Comparison of ENCODE assay signal across 13 cellular contexts in genomic region chrX:119417842-119418241, GRCh38. TPM values are rescaled to one million over a fixed set of nuclear protein-coding genes. Genes with fewer than 3 reads are reported as not detected.
DNase-seq lines count a peak whose midpoint lies in the region; ATAC-seq, FAIRE-seq and TF ChIP-seq lines count a peak whose summit lies in the region.
"Had no signal": no experiment of that assay in that cellular context is flagged by ENCODE, and none has a peak within 500 bp of the region (broad histone marks: within the 10 kb centered on the region; RNA-seq: fewer than 3 reads in every experiment).

No MANE protein-coding gene starts in this region.

- H3K79me2 ChIP-seq in K562 (ENCODE audit: control insufficient read depth, insufficient read depth, low read length) = no peaks in the 10 kb centered on the region
- no peaks in the 10 kb centered on the region for H3K79me2 ChIP-seq in osteoblast (ENCODE audit: insufficient read depth, low read length)

- no peak for TF ChIP-seq EP300 in K562 (IDR thresholded peaks at IDR 0.05; ENCODE audit: low read length)

- H2AFZ ChIP-seq in K562 (ENCODE audit: low read depth, low read length) (no peak overlapping the region), osteoblast (ENCODE audit: low read length) (no peak overlapping the region)

- POLR2A ChIA-PET in K562 (lab: Yijun Ruan, JAX) = interaction anchor here (0.6 to 1.2 kb wide), 5 partner anchors 10 to 343 kb away, joined by 3 to 4 read pairs (median 3); no protein-coding TSS in a partner anchor

- in situ Hi-C loops in K562 (cut with MboI) = no loop called here

- TF ChIP-seq CTCF in LNCaP clone FGC (IDR thresholded peaks at IDR 0.05; ENCODE audit: control insufficient read depth, extremely low read depth, insufficient read depth) (peak; percentile 58), K562 (IDR thresholded peaks at IDR 0.05 in 2 of 3, conservative IDR thresholded peaks at IDR 0.05 in 1 of 3; ENCODE audit: insufficient read depth in 2 of 3, low read depth in 1 of 3, low read length in 3 of 3) (peak; percentile 18 to 65 (median 50); a peak in 5 of 6 replicates), osteoblast (IDR thresholded peaks at IDR 0.05; ENCODE audit: extremely low read depth, low read depth, low read length) (peak; percentile 40)

- no peak overlapping the region for H3K27ac ChIP-seq in K562 (ENCODE audit: extremely low read depth, low read depth, low read length)
- H3K27ac ChIP-seq in osteoblast (ENCODE audit: low read depth, low read length) = no peak overlapping the region
- H3K27ac ChIP-seq: SK-N-MC had no signal

- CTCF ChIA-PET in K562 (lab: Yijun Ruan, JAX; ENCODE audit: low intra/inter-chr PET ratio) = interaction anchor here (0.5 to 1.8 kb wide), 2 partner anchors 95 to 492 kb away, joined by 3 to 5 read pairs; no protein-coding TSS in a partner anchor

- H3K4me2 ChIP-seq in K562 (ENCODE audit: insufficient read depth, low read length) = no peak overlapping the region
- H3K4me2 ChIP-seq in osteoblast (ENCODE audit: insufficient read depth, low read length) = no peak overlapping the region

- DNase-seq in NCI-H748 (lab: John Stamatoyannopoulos, UW; ENCODE audit: unreplicated experiment) (peak; percentile 45), NCI-H748 treated with DMSO at 0.1 percent for 48 hours (lab: John Stamatoyannopoulos, UW) (no peak), LNCaP clone FGC (ENCODE audit: low read depth) (no peak), K562 (ENCODE audit: extremely low read depth in 1 of 4, low spot score in 3 of 4) (peak in 2 of 4 experiments; percentile 25 to 26), osteoblast (ENCODE audit: insufficient read length, low spot score, missing footprints) (no peak), HuH-7.5 (ENCODE audit: low spot score) (no peak), NCI-H1092 (lab: John Stamatoyannopoulos, UW) (no peak), T-helper 17 cell (no peak)
- DNase-seq: activated CD8-positive, alpha-beta memory T cell treated with anti-CD3 and anti-CD28 coated beads for 24 hours; C1 segment of cervical spinal cord; central memory CD4-positive, alpha-beta T cell had no signal

- H3K36me3 ChIP-seq in K562 (ENCODE audit: control insufficient read depth, insufficient read depth, low read length) (no peaks in the 10 kb centered on the region), osteoblast (ENCODE audit: insufficient read depth, low read length) (peaks cover 5% of the 10 kb centered on the region)

- H4K20me1 ChIP-seq in K562 (replicated peaks; ENCODE audit: control insufficient read depth, insufficient read depth, low read length) (peaks cover 9% of the 10 kb centered on the region; the same call in 1 of the 2 replicates), osteoblast (ENCODE audit: insufficient read depth, low read length) (no peaks in the 10 kb centered on the region)

- H3K9me1 ChIP-seq in K562 (ENCODE audit: control insufficient read depth, insufficient read depth, low read length) = no peaks in the 10 kb centered on the region

- intact Hi-C loops in K562 (cut with micrococcal nuclease) = loop anchor here (1.0 kb wide), 1 partner anchor 94 kb away; no protein-coding TSS in a partner anchor

- no peak for TF ChIP-seq POLR2A in K562 (conservative IDR thresholded peaks at IDR 0.05)

- H3K9ac ChIP-seq in K562 (ENCODE audit: insufficient read depth in 1 of 2, low read depth in 2 of 2, low read length in 2 of 2) = no peak overlapping the region

- FAIRE-seq in K562 (lab: Jason Lieb, UNC) = peak; percentile 88

- no peaks in the 10 kb centered on the region for H3K9me3 ChIP-seq in K562 (replicated peaks; ENCODE audit: control insufficient read depth, insufficient read depth, low read depth, low read length)
- no peaks in the 10 kb centered on the region for H3K9me3 ChIP-seq in osteoblast (ENCODE audit: low read depth, low read length)
- H3K9me3 ChIP-seq in T-helper 17 cell (ENCODE audit: control insufficient read depth, low read length, poor library complexity, severe bottlenecking) = no peaks in the 10 kb centered on the region

- no peaks in the 10 kb centered on the region for H3K4me1 ChIP-seq in K562 (replicated peaks in 1 of 2; ENCODE audit: control insufficient read depth in 2 of 2, insufficient read depth in 2 of 2, low read length in 2 of 2)
- no peaks in the 10 kb centered on the region for H3K4me1 ChIP-seq in osteoblast (ENCODE audit: insufficient read depth, low read length)

- no TSS peak for BruUV-seq in K562 (replicated peaks; lab: Mats Ljungman, UMichigan)

- no peak overlapping the region for H3K27ac Mint-ChIP-seq in T-helper 17 cell

- H3K36me3 Mint-ChIP-seq in T-helper 17 cell (ENCODE audit: low read depth) = peaks cover 3% of the 10 kb centered on the region

- no peak overlapping the region for H3K4me3 Mint-ChIP-seq in T-helper 17 cell

- peaks cover 3% of the 10 kb centered on the region for H3K4me1 Mint-ChIP-seq in T-helper 17 cell

- WGBS in K562 (ENCODE audit: insufficient coverage, low coverage, missing lambda C conversion rate) = 9% methylated on average over 1 of the region's 1 CpG

- ATAC-seq in K562 (peak; percentile 81), T-helper 17 cell (no peak)

- peak; percentile 32 to 61; a peak in 2 of 4 replicates for TF ChIP-seq RAD21 in K562 (CRISPR knock-in tag; conservative IDR thresholded peaks at IDR 0.05 in 1 of 2, IDR thresholded peaks at IDR 0.05 in 1 of 2)

- H3K27me3 Mint-ChIP-seq in T-helper 17 cell = no peaks in the 10 kb centered on the region

- H3K27me3 ChIP-seq in K562 (ENCODE audit: control insufficient read depth in 2 of 2, insufficient read depth in 2 of 2, low read length in 2 of 2) (no peaks in the 10 kb centered on the region), osteoblast (ENCODE audit: insufficient read depth, low read length) (no peaks in the 10 kb centered on the region)

- H3K4me3 ChIP-seq in LNCaP clone FGC (ENCODE audit: low read depth, low read length) (no peak overlapping the region), K562 (no peak overlapping the region), osteoblast (ENCODE audit: insufficient read depth, low read length) (no peak overlapping the region)
- H3K4me3 ChIP-seq: SK-N-MC had no signal

TF ChIP-seq in K562, 482 proteins besides CTCF, POLR2A, EP300 and RAD21:
- TF ChIP-seq NR2F6 (CRISPR knock-in tag; IDR thresholded peaks at IDR 0.05) = no peak
- peak; percentile 47; the same call in 1 of the 2 replicates for TF ChIP-seq ZNF384 (IDR thresholded peaks at IDR 0.05; ENCODE audit: low read depth, low read length)
- TF ChIP-seq DLX4 (CRISPR knock-in tag; IDR thresholded peaks at IDR 0.05) = no peak

RNA-seq across cellular contexts. Expression of gene SLC25A43, which starts 18.7 kb away (rescaled TPM):
- total RNA-seq in K562 (2011; cell fraction: chromatin; rRNA removed; ENCODE audit: low replicate concordance) = 2.7 and 4.8 TPM in 2 replicates
- 1.8 and 2.2 TPM in 2 replicates for total RNA-seq in K562 (2011; cell fraction: nucleolus; rRNA removed)
- total RNA-seq in K562 (2011; cell fraction: nucleoplasm; rRNA removed) = 3.0 and 3.7 TPM in 2 replicates
- 4.0 and 5.4 TPM in 2 replicates for total RNA-seq in K562 (2014; rRNA removed)
- 5.1 and 5.7 TPM in 2 replicates for total RNA-seq in K562 (2014; rRNA removed; fragmentation: Illumina TruSeq; extraction: Trizol)
- 4.4 and 5.0 TPM in 2 replicates for total RNA-seq in K562 (2015; rRNA removed; fragmentation: Illumina TruSeq; extraction: Trizol)
- 4.8 and 5.8 TPM in 2 replicates for total RNA-seq in K562 (2021)
- 3.2 and 3.6 TPM in 2 replicates for polyA plus RNA-seq in K562 (2011; rRNA removed)
- 3.0 and 3.3 TPM in 2 replicates for polyA plus RNA-seq in K562 (2011; cell fraction: cytosol; rRNA removed)
- polyA plus RNA-seq in K562 (2011; cell fraction: nucleus; rRNA removed) = 2.2 and 2.3 TPM in 2 replicates
- 6.8 and 11.2 TPM in 2 replicates for polyA plus RNA-seq in K562 (2012)
- polyA plus RNA-seq in K562 (2014; fragmentation: Illumina TruSeq; extraction: Trizol) = 6.6 and 8.4 TPM in 2 replicates
- 1 to 10 TPM; 1.3 to 2.2 TPM for polyA plus RNA-seq in K562 (2014; fragmentation: Nextera tagmentation; extraction: Ambion mirVana)
- polyA plus RNA-seq in K562 (2014; rRNA removed) = 2.9 and 4.1 TPM in 2 replicates
- 1.8 and 1.9 TPM in 2 replicates for polyA minus RNA-seq in K562 (2011; rRNA and poly(A)+ RNA removed)
- polyA minus RNA-seq in K562 (2011; cell fraction: cytosol; rRNA and poly(A)+ RNA removed) = 1.4 and 1.6 TPM in 2 replicates
- polyA minus RNA-seq in K562 (2011; cell fraction: nucleus; rRNA and poly(A)+ RNA removed) = 1.2 and 1.3 TPM in 2 replicates
- 23.5 and 24.8 TPM in 2 replicates for total RNA-seq in osteoblast
- 1 to 10 TPM; 3.6 to 6.1 TPM for total RNA-seq in T-helper 17 cell
- polyA plus RNA-seq: neural cell had no signal

RNA-seq across cellular contexts. Expression of gene SLC25A5, which starts 50.4 kb away (rescaled TPM):
- total RNA-seq in K562 (2011; cell fraction: chromatin; rRNA removed; ENCODE audit: low replicate concordance) = 103 and 142 TPM in 2 replicates
- 130 and 151 TPM in 2 replicates for total RNA-seq in K562 (2011; cell fraction: nucleolus; rRNA removed)
- total RNA-seq in K562 (2011; cell fraction: nucleoplasm; rRNA removed) = 173 and 218 TPM in 2 replicates
- total RNA-seq in K562 (2014; rRNA removed) = 460 and 470 TPM in 2 replicates
- total RNA-seq in K562 (2014; rRNA removed; fragmentation: Illumina TruSeq; extraction: Trizol) = 493 and 498 TPM in 2 replicates
- total RNA-seq in K562 (2015; rRNA removed; fragmentation: Illumina TruSeq; extraction: Trizol) = 478 and 489 TPM in 2 replicates
- total RNA-seq in K562 (2021) = 762 and 796 TPM in 2 replicates
- polyA plus RNA-seq in K562 (2011; rRNA removed) = 499 and 591 TPM in 2 replicates
- 1,022 and 1,125 TPM in 2 replicates for polyA plus RNA-seq in K562 (2011; cell fraction: cytosol; rRNA removed)
- 386 and 505 TPM in 2 replicates for polyA plus RNA-seq in K562 (2011; cell fraction: nucleus; rRNA removed)
- polyA plus RNA-seq in K562 (2012) = 1,005 and 1,059 TPM in 2 replicates
- polyA plus RNA-seq in K562 (2014; fragmentation: Illumina TruSeq; extraction: Trizol) = 649 and 665 TPM in 2 replicates
- polyA plus RNA-seq in K562 (2014; fragmentation: Nextera tagmentation; extraction: Ambion mirVana) = 1,000 to 10,000 TPM; 3,491 to 5,247 TPM
- 596 and 629 TPM in 2 replicates for polyA plus RNA-seq in K562 (2014; rRNA removed)
- polyA minus RNA-seq in K562 (2011; rRNA and poly(A)+ RNA removed) = 714 and 717 TPM in 2 replicates
- 498 and 579 TPM in 2 replicates for polyA minus RNA-seq in K562 (2011; cell fraction: cytosol; rRNA and poly(A)+ RNA removed)
- polyA minus RNA-seq in K562 (2011; cell fraction: nucleus; rRNA and poly(A)+ RNA removed) = 44.0 and 102 TPM in 2 replicates
- 165 and 174 TPM in 2 replicates for total RNA-seq in osteoblast
- total RNA-seq in T-helper 17 cell = 100 to 1,000 TPM; 153 to 157 TPM
